Comparison of ENCODE assay signal across 8 cellular contexts in the genomic region with DNA sequence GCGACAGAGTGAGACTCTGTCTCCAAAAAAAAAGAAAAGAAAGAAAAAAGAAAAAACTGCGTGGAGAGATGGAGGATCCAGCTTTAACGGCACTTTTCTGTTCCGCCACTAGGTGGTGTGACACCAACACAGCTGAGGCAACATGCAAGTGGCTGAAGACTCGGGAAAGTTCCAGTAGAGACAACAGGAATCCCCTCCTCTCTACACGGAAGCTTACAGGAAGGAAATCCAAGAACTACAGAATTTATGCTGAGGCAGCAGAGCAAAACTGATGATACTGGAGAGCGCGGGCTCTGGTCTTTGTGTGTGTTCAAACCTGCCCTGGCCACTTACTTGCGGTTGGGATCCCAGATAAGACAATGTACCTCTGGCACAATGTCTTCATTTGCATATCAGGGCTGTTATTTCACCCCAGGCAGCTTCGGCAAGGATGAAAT. TPM values are rescaled to one million over a fixed set of nuclear protein-coding genes. Genes with fewer than 3 reads are reported as not detected.
DNase-seq lines count a peak whose midpoint lies in the region; ATAC-seq and TF ChIP-seq lines count a peak whose summit lies in the region.

No MANE protein-coding gene starts in this region.

- no peaks in the 10 kb centered on the region for H3K27me3 ChIP-seq in Peyer's patch
- H3K27me3 ChIP-seq in naive thymus-derived CD4-positive, alpha-beta T cell (ENCODE audit: control insufficient read depth in 2 of 2, insufficient read depth in 2 of 2, low read length in 2 of 2), result no peaks in the 10 kb centered on the region
- H3K27me3 ChIP-seq in testis, result no peaks in the 10 kb centered on the region

- H3K36me3 ChIP-seq in Peyer's patch (peaks cover 0 to 2% (median 0%) of the 10 kb centered on the region in 3 donors), testis (ENCODE audit: low read depth, missing control alignments) (no peaks in the 10 kb centered on the region)
- H3K36me3 ChIP-seq in naive thymus-derived CD4-positive, alpha-beta T cell (ENCODE audit: control insufficient read depth in 2 of 3, insufficient read depth in 3 of 3, low read length in 3 of 3), result peaks cover 0 to 8% (median 4%) of the 10 kb centered on the region in 3 experiments

- no peaks in the 10 kb centered on the region for H3K9me3 Mint-ChIP-seq in naive thymus-derived CD4-positive, alpha-beta T cell

- H3K4me1 ChIP-seq in Peyer's patch (peaks cover 5 to 40% (median 16%) of the 10 kb centered on the region in 4 donors), testis (peaks cover 21% of the 10 kb centered on the region)
- H3K4me1 ChIP-seq in naive thymus-derived CD4-positive, alpha-beta T cell (ENCODE audit: control insufficient read depth in 2 of 2, insufficient read depth in 2 of 2, low read length in 2 of 2), result peaks cover 37 to 66% of the 10 kb centered on the region in 2 donors

- H3K27ac ChIP-seq in Peyer's patch (peak overlapping the region; percentile 12 to 76 (median 45)), testis (peak overlapping the region; percentile 70 to 76)
- peak overlapping the region; percentile 53 for H3K27ac ChIP-seq in naive thymus-derived CD4-positive, alpha-beta T cell (ENCODE audit: low read depth, low read length)

- POLR2A ChIA-PET in naive thymus-derived CD4-positive, alpha-beta T cell (lab: Charles Lee), result interaction anchor here (0.6 to 3.7 kb wide), 7 partner anchors 10 to 1374 kb away, joined by 3 to 26 read pairs (median 5); a partner anchor contains a TSS

- DNase-seq in DMS 273 (lab: John Stamatoyannopoulos, UW; ENCODE audit: unreplicated experiment) (peak; percentile 74), HT1080 (ENCODE audit: low read depth) (peak; percentile 43), Peyer's patch (peak in 2 of 3 donors; percentile 65 to 86), fibroblast of mammary gland (ENCODE audit: low read depth) (peak; percentile 84), testis (peak; percentile 85)
- peak; percentile 26 for DNase-seq in activated T-helper 9 cell treated with anti-CD3 and anti-CD28 coated beads, Interleukin-2, amount 50 U/mL, for 16 hours (ENCODE audit: low read depth)
- DNase-seq in naive thymus-derived CD4-positive, alpha-beta T cell, result peak in 8 of 9 donors; percentile 37 to 63 (median 56)

- intact Hi-C loops in naive thymus-derived CD4-positive, alpha-beta T cell (cut with micrococcal nuclease), result loop anchor here (1.0 to 5.0 kb wide), 5 partner anchors 10 to 166 kb away; a partner anchor contains a TSS
- intact Hi-C loops in testis (cut with DNase I; ENCODE audit: low total_unique reads), result no loop called here

- no peak overlapping the region for H3K4me3 ChIP-seq in Peyer's patch
- no peak overlapping the region for H3K4me3 ChIP-seq in fibroblast of mammary gland (ENCODE audit: control insufficient read depth, low read depth, low read length)
- no peak overlapping the region for H3K4me3 ChIP-seq in naive thymus-derived CD4-positive, alpha-beta T cell (ENCODE audit: low read length)
- H3K4me3 ChIP-seq in testis, result no peak overlapping the region

- peak overlapping the region; percentile 3 to 92 (median 84) for H3K27ac Mint-ChIP-seq in naive thymus-derived CD4-positive, alpha-beta T cell

- H3K9me3 ChIP-seq in Peyer's patch (no peaks in the 10 kb centered on the region), testis (no peaks in the 10 kb centered on the region)
- H3K9me3 ChIP-seq in naive thymus-derived CD4-positive, alpha-beta T cell (ENCODE audit: control insufficient read depth in 2 of 3, low read length in 3 of 3), result no peaks in the 10 kb centered on the region

- TF ChIP-seq POLR2A in Peyer's patch (IDR thresholded peaks at IDR 0.05) (no peak), testis (IDR thresholded peaks at IDR 0.05) (no peak)

- peak; percentile 76 to 90 (median 81) for TF ChIP-seq CTCF in Peyer's patch (IDR thresholded peaks at IDR 0.05)
- peak; percentile 94 for TF ChIP-seq CTCF in fibroblast of mammary gland (conservative IDR thresholded peaks at IDR 0.05; ENCODE audit: control insufficient read depth, insufficient read depth, low read depth, low read length)
- TF ChIP-seq CTCF in testis (IDR thresholded peaks at IDR 0.05), result peak; percentile 82 to 93 (median 86)

- H3K27me3 Mint-ChIP-seq in naive thymus-derived CD4-positive, alpha-beta T cell, result no peaks in the 10 kb centered on the region

- H3K36me3 Mint-ChIP-seq in naive thymus-derived CD4-positive, alpha-beta T cell, result peaks cover 0 to 9% (median 8%) of the 10 kb centered on the region in 5 donors

- peaks cover 56 to 97% (median 90%) of the 10 kb centered on the region in 7 donors for H3K4me1 Mint-ChIP-seq in naive thymus-derived CD4-positive, alpha-beta T cell

- 31 to 39% methylated on average over 10 of the region's 10 CpGs for WGBS in testis, 2 donors

- peak; percentile 82 for ATAC-seq in naive thymus-derived CD4-positive, alpha-beta T cell
- ATAC-seq in HG03521 (IDR thresholded peaks at IDR 0.05; ENCODE audit: unreplicated experiment), result no peak

- CTCF ChIA-PET in naive thymus-derived CD4-positive, alpha-beta T cell (lab: Charles Lee), result interaction anchor here (0.7 to 5.2 kb wide), 18 partner anchors 9 to 230 kb away, joined by 3 to 41 read pairs (median 4); a partner anchor contains a TSS

- peak overlapping the region; percentile 33 to 84 (median 64) for H3K4me3 Mint-ChIP-seq in naive thymus-derived CD4-positive, alpha-beta T cell

RNA-seq across cellular contexts. Expression of a gene that starts 9.9 kb away (rescaled TPM):
- 61.9 and 89.2 TPM in 2 replicates for total RNA-seq in HT1080 (2014; rRNA removed; shearing (Covaris generic))
- 51.5 and 58.4 TPM in 2 replicates for polyA plus RNA-seq in HT1080 (2015; cell fraction: cytosol; rRNA removed)
- polyA plus RNA-seq in HT1080 (2015; cell fraction: nucleus; rRNA removed), result 99.7 and 103 TPM in 2 replicates
- total RNA-seq in Peyer's patch, result 100 to 1,000 TPM in 2 of 4 donors, 10 to 100 TPM in 2; 59.7 to 104 (median 91.1) TPM
- 100 to 1,000 TPM in 1 of 5 experiments, 10 to 100 TPM in 4; 88.3 to 104 (median 94.0) TPM for total RNA-seq in naive thymus-derived CD4-positive, alpha-beta T cell
- 10 to 100 TPM in 1 of 2 donors, 1 to 10 TPM in 1; 7.0 to 12.4 TPM for polyA plus RNA-seq in naive thymus-derived CD4-positive, alpha-beta T cell
- total RNA-seq in testis, result 100 to 1,000 TPM; 145 to 148 TPM
- polyA plus RNA-seq in testis (ENCODE audit: insufficient read depth, low read depth, low replicate concordance), result 142 TPM

RNA-seq across cellular contexts. Expression of a gene that starts 54.0 kb away (rescaled TPM):
- total RNA-seq in HT1080 (2014; rRNA removed; shearing (Covaris generic)), result 0.71 and 0.73 TPM in 2 replicates
- 2.5 and 2.6 TPM in 2 replicates for polyA plus RNA-seq in HT1080 (2015; cell fraction: cytosol; rRNA removed)
- polyA plus RNA-seq in HT1080 (2015; cell fraction: nucleus; rRNA removed), result 8.1 and 13.4 TPM in 2 replicates
- total RNA-seq in Peyer's patch (10 to 100 TPM in 3 of 4 donors, 1 to 10 TPM in 1; 9.5 to 44.6 (median 24.4) TPM), testis (10 to 100 TPM in 1 of 2 donors, 1 to 10 TPM in 1; 9.4 to 13.9 TPM)
- total RNA-seq in naive thymus-derived CD4-positive, alpha-beta T cell, result 10 to 100 TPM; 22.1 to 80.6 (median 58.5) TPM
- 1 to 10 TPM; 1.6 to 4.1 TPM for polyA plus RNA-seq in naive thymus-derived CD4-positive, alpha-beta T cell
- polyA plus RNA-seq in testis (ENCODE audit: insufficient read depth, low read depth, low replicate concordance), result 20.9 TPM

Comparison
In these comparisons a context has a peak if more than half of its experiments do, and no peak if none do; other contexts are left out.
1. DNase-seq: peak in every context shown above with its lines; median percentile 85 in testis; 84 in fibroblast of mammary gland; 76 in Peyer's patch; 74 in DMS 273; 56 in naive thymus-derived CD4-positive, alpha-beta T cell; 43 in HT1080; 26 in activated T-helper 9 cell treated with anti-CD3 and anti-CD28 coated beads, Interleukin-2, amount 50 U/mL, for 16 hours.